ENCODE assay signal across 1 cellular context in the genomic region with DNA sequence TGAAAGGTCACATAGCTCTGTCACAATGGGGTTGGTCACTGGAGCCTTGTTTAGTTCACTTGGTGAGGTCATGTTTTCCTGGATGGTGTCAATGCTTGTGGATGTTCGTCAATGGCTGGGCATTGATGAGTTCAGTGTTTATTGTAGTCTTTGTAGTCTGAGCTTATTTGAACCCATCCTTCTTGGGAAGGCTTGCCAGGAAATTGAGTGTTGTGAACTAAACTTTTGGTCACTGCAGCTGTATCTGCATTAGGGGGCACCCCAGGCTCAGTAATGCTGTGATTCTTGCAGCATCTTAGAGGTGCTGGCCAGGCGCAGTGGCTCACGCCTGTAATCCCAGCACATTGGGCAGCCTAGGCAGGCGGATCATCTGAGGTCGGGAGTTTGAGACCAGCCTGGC.
TF ChIP-seq lines count a peak whose summit lies in the region.

No MANE protein-coding gene starts in this region.

TF ChIP-seq in neural cell, 6 proteins besides CTCF, POLR2A, EP300 and RAD21:
- TF ChIP-seq, protein P1, sequence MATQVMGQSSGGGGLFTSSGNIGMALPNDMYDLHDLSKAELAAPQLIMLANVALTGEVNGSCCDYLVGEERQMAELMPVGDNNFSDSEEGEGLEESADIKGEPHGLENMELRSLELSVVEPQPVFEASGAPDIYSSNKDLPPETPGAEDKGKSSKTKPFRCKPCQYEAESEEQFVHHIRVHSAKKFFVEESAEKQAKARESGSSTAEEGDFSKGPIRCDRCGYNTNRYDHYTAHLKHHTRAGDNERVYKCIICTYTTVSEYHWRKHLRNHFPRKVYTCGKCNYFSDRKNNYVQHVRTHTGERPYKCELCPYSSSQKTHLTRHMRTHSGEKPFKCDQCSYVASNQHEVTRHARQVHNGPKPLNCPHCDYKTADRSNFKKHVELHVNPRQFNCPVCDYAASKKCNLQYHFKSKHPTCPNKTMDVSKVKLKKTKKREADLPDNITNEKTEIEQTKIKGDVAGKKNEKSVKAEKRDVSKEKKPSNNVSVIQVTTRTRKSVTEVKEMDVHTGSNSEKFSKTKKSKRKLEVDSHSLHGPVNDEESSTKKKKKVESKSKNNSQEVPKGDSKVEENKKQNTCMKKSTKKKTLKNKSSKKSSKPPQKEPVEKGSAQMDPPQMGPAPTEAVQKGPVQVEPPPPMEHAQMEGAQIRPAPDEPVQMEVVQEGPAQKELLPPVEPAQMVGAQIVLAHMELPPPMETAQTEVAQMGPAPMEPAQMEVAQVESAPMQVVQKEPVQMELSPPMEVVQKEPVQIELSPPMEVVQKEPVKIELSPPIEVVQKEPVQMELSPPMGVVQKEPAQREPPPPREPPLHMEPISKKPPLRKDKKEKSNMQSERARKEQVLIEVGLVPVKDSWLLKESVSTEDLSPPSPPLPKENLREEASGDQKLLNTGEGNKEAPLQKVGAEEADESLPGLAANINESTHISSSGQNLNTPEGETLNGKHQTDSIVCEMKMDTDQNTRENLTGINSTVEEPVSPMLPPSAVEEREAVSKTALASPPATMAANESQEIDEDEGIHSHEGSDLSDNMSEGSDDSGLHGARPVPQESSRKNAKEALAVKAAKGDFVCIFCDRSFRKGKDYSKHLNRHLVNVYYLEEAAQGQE (IDR thresholded peaks at IDR 0.05; ENCODE audit: borderline replicate concordance) = no peak
